8 cellular contexts compared by ENCODE assay signal in genomic region chr14:24135834-24136683, GRCh38. TPM values are rescaled to one million over a fixed set of nuclear protein-coding genes. Genes with fewer than 3 reads are reported as not detected.
A peak's percentile ranks its signal among the peaks of the same experiment; 100 is the strongest.
DNase-seq lines count a peak whose midpoint lies in the region; ATAC-seq, FAIRE-seq and TF ChIP-seq lines count a peak whose summit lies in the region.

Gene PSME1 (plus strand): TSS chr14:24136194. CDS start chr14:24136263, 69 bp downstream.

- H3K4me1 Mint-ChIP-seq in WTC11: peaks cover 33% of the 10 kb centered on the region

- ATAC-seq in GM18873 (IDR thresholded peaks at IDR 0.05; ENCODE audit: low FRiP score, unreplicated experiment) (peak; percentile 63), HG03135 (IDR thresholded peaks at IDR 0.05; ENCODE audit: unreplicated experiment) (peak; percentile 87), WTC11 (peak; percentile 92)

- no peaks in the 10 kb centered on the region for H3K27me3 ChIP-seq in bronchial epithelial cell (ENCODE audit: control insufficient read depth, insufficient read depth, low read length)

- FAIRE-seq in bronchial epithelial cell (lab: Jason Lieb, UNC): no peak

- no peaks in the 10 kb centered on the region; the same call in 1 of the 2 replicates for H3K27me3 Mint-ChIP-seq in WTC11 (ENCODE audit: low read depth)

- DNase-seq in ACHN (peak; percentile 86), NCI-H2227 (lab: John Stamatoyannopoulos, UW; ENCODE audit: unreplicated experiment) (peak; percentile 94), WTC11 (ENCODE audit: low spot score) (peak; percentile 93), bronchial epithelial cell (ENCODE audit: low read depth) (peak; percentile 68), inferior parietal cortex (ENCODE audit: extremely low spot score) (peak; percentile 83)
- peak; percentile 90 to 91 for DNase-seq in stimulated activated CD4-positive, alpha-beta T cell treated with anti-CD3 and anti-CD28 coated beads, Interleukin-12 subunit alpha, Interleukin-12 subunit beta, amount 100 ng/mL, for 24 hours (ENCODE audit: low read depth in 2 of 2)

- CTCF ChIA-PET in WTC11 (lab: Charles Lee): interaction anchor here (0.8 to 4.3 kb wide), 15 partner anchors 9 to 296 kb away, joined by 3 to 31 read pairs (median 5); partner anchors contain the start of genes DCAF11, IRF9, NRL and PCK2

- H3K9me3 Mint-ChIP-seq in WTC11: no peaks in the 10 kb centered on the region

- peak within 1 kb of the TSS; percentile 88 for H3K27ac Mint-ChIP-seq in WTC11

- H3K36me3 ChIP-seq in bronchial epithelial cell (ENCODE audit: control insufficient read depth, insufficient read depth, low read length): peaks cover 12% of the 10 kb centered on the region

- POLR2A ChIA-PET in WTC11 (lab: Charles Lee): interaction anchor here (0.5 to 1.8 kb wide), 14 partner anchors 9 to 163 kb away, joined by 3 to 15 read pairs (median 3); partner anchors contain the start of genes DCAF11, DHRS1, NOP9 and NRL

- in situ Hi-C loops in ACHN (cut with HindIII; ENCODE audit: low pct_ligation_motif_present, low pct_unique_long_range_greater_than_20kb, low sequenced_read_pairs): no loop called here

- peak within 1 kb of the TSS; percentile 67 for H3K4me3 ChIP-seq in bronchial epithelial cell (ENCODE audit: low read depth, low read length)

- H3K4me3 Mint-ChIP-seq in WTC11: peak within 1 kb of the TSS; percentile 86

- no peak for TF ChIP-seq CTCF in WTC11 (IDR thresholded peaks at IDR 0.05)
- no peak for TF ChIP-seq CTCF in bronchial epithelial cell (IDR thresholded peaks at IDR 0.05; ENCODE audit: insufficient read depth, low read length, severe bottlenecking)

- H3K36me3 Mint-ChIP-seq in WTC11: peaks cover 26% of the 10 kb centered on the region

TF ChIP-seq in WTC11, 78 proteins besides CTCF, POLR2A, EP300 and RAD21:
- TF ChIP-seq PREB (CRISPR knock-in tag; IDR thresholded peaks at IDR 0.05; ENCODE audit: borderline replicate concordance) (0 out of 2 replicates have a peak, but pooled peaks have one; percentile 6), E2F5 (CRISPR knock-in tag; IDR thresholded peaks at IDR 0.05) (0 out of 2 replicates have a peak, but pooled peaks have one; percentile 17), SP1 (CRISPR knock-in tag; conservative IDR thresholded peaks at IDR 0.05) (peak; percentile 83), ERG (CRISPR knock-in tag; IDR thresholded peaks at IDR 0.05) (no peak), IRF1 (CRISPR knock-in tag; IDR thresholded peaks at IDR 0.05) (peak; percentile 65; the same call in 1 of the 2 replicates), TP53 (CRISPR knock-in tag; IDR thresholded peaks at IDR 0.05) (peak; percentile 9; the same call in 1 of the 2 replicates), ATF3 (CRISPR knock-in tag; conservative IDR thresholded peaks at IDR 0.05) (no peak), HMGXB4 (CRISPR knock-in tag; IDR thresholded peaks at IDR 0.05) (0 out of 2 replicates have a peak, but pooled peaks have one; percentile 32), PRDM15 (CRISPR knock-in tag; IDR thresholded peaks at IDR 0.05) (peak; percentile 60)

RNA-seq across cellular contexts. Expression of gene PSME1, which starts in this region (rescaled TPM):
- 76.8 to 99.1 TPM (median 98.8 TPM) in 3 replicates for total RNA-seq in WTC11 (2021)
- total RNA-seq in bronchial epithelial cell: 65.0 and 71.8 TPM in 2 replicates

Comparison
In these comparisons a context has a peak if more than half of its experiments do, and no peak if none do; other contexts are left out.
1. Peak in every context shown above with its lines: DNase-seq, ATAC-seq and H3K4me3 ChIP-seq.